20 cellular contexts compared by ENCODE assay signal in genomic region chr10:3659518-3659917, GRCh38.
DNase-seq lines count a peak whose midpoint lies in the region; ATAC-seq and TF ChIP-seq lines count a peak whose summit lies in the region.
"Had no signal": no experiment of that assay in that cellular context is flagged by ENCODE, and none has a peak within 500 bp of the region (broad histone marks: within the 10 kb centered on the region; RNA-seq: fewer than 3 reads in every experiment).

No MANE protein-coding gene starts in this region.

- no peak overlapping the region for H3K4me3 Mint-ChIP-seq in endodermal cell
- H3K4me3 Mint-ChIP-seq: B cell; CD4-positive, CD25-positive, alpha-beta regulatory T cell; CD8-positive, alpha-beta T cell had no signal

- no peak for TF ChIP-seq CTCF in endodermal cell (conservative IDR thresholded peaks at IDR 0.05)
- TF ChIP-seq CTCF in osteoblast (IDR thresholded peaks at IDR 0.05; ENCODE audit: extremely low read depth, low read depth, low read length) = no peak
- TF ChIP-seq CTCF in upper lobe of left lung (IDR thresholded peaks at IDR 0.05) = no peak

- H2BK120ac ChIP-seq in trophoblast cell (ENCODE audit: insufficient read depth, low read length, poor library complexity) = peak overlapping the region; percentile 64

- H2BK5ac ChIP-seq in trophoblast cell (ENCODE audit: low read depth, low read length, poor library complexity) = peak overlapping the region; percentile 85

- H3K27me3 ChIP-seq in HUES48 (ENCODE audit: control insufficient read depth, insufficient read depth, low read length) = no peaks in the 10 kb centered on the region
- H3K27me3 ChIP-seq in endodermal cell (ENCODE audit: control insufficient read depth, insufficient read depth, low read length, poor library complexity, severe bottlenecking) = no peaks in the 10 kb centered on the region
- H3K27me3 ChIP-seq in trophoblast cell (ENCODE audit: insufficient read depth, low read length) = no peaks in the 10 kb centered on the region
- H3K27me3 ChIP-seq in osteoblast (ENCODE audit: insufficient read depth, low read length) = no peaks in the 10 kb centered on the region
- no peaks in the 10 kb centered on the region for H3K27me3 ChIP-seq in upper lobe of left lung
- H3K27me3 ChIP-seq: BLaER1 had no signal

- H3K4me1 ChIP-seq in HUES48 (ENCODE audit: control insufficient read depth, insufficient read depth, low read length) (peaks cover 9% of the 10 kb centered on the region; the same call in 1 of the 2 replicates), endodermal cell (ENCODE audit: control insufficient read depth, insufficient read depth, low read length) (peaks cover 9% of the 10 kb centered on the region), trophoblast cell (ENCODE audit: control insufficient read depth in 1 of 2, insufficient read depth in 2 of 2, low read length in 2 of 2) (peaks cover 8 to 20% of the 10 kb centered on the region in 2 experiments), osteoblast (ENCODE audit: insufficient read depth, low read length) (peaks cover under 1% of the 10 kb centered on the region), upper lobe of left lung (no peaks in the 10 kb centered on the region)

- H3K27ac ChIP-seq in HUES48 (ENCODE audit: low read depth, low read length) (peak overlapping the region; percentile 72), endodermal cell (ENCODE audit: low read depth, low read length) (no peak overlapping the region), trophoblast cell (ENCODE audit: low read depth, low read length) (peak overlapping the region; percentile 42), osteoblast (ENCODE audit: low read depth, low read length) (no peak overlapping the region), upper lobe of left lung (no peak overlapping the region)
- H3K27ac ChIP-seq: 22Rv1, BLaER1, C4-2B had no signal

- H3K27ac Mint-ChIP-seq in endodermal cell = peak overlapping the region; percentile 94
- H3K27ac Mint-ChIP-seq: B cell; CD8-positive, alpha-beta T cell had no signal

- H3K79me1 ChIP-seq in trophoblast cell (ENCODE audit: low read length) = peaks cover 11% of the 10 kb centered on the region

- no peak for ATAC-seq in GM18505 (IDR thresholded peaks at IDR 0.05; ENCODE audit: unreplicated experiment)
- no peak for ATAC-seq in upper lobe of left lung (ENCODE audit: low FRiP score in 2 of 2)
- ATAC-seq: CD8-positive, alpha-beta T cell; HCT116 had no signal

- H3K18ac ChIP-seq in trophoblast cell (ENCODE audit: low read length) = no peak overlapping the region

- peak overlapping the region; percentile 58 for H4K91ac ChIP-seq in trophoblast cell (ENCODE audit: low read depth, low read length)

- no peak overlapping the region for H4K8ac ChIP-seq in trophoblast cell (ENCODE audit: low read depth, low read length)

- H2AFZ ChIP-seq in trophoblast cell (ENCODE audit: insufficient read depth, low read length, poor library complexity) = no peak overlapping the region
- H2AFZ ChIP-seq in osteoblast (ENCODE audit: low read length) = no peak overlapping the region

- no peak overlapping the region for H3K14ac ChIP-seq in trophoblast cell (ENCODE audit: low read length)

- H3K79me2 ChIP-seq in trophoblast cell (ENCODE audit: control insufficient read depth, insufficient read depth, low read length, poor library complexity) (no peaks in the 10 kb centered on the region), osteoblast (ENCODE audit: insufficient read depth, low read length) (no peaks in the 10 kb centered on the region)

- H3K4me1 Mint-ChIP-seq in endodermal cell = peaks cover 36% of the 10 kb centered on the region

- no peak for TF ChIP-seq EP300 in upper lobe of left lung (IDR thresholded peaks at IDR 0.05)

- H2AK5ac ChIP-seq in trophoblast cell (ENCODE audit: low read length) = peak overlapping the region; percentile 49

- TF ChIP-seq POLR2A in GM18505 (IDR thresholded peaks at IDR 0.05; ENCODE audit: borderline replicate concordance, extremely low read depth, insufficient read depth, insufficient read length) (no peak), upper lobe of left lung (IDR thresholded peaks at IDR 0.05) (no peak)

- H4K20me1 ChIP-seq in osteoblast (ENCODE audit: insufficient read depth, low read length) = no peaks in the 10 kb centered on the region
- H4K20me1 ChIP-seq: BLaER1 had no signal

- DNase-seq in NCI-H146 (lab: John Stamatoyannopoulos, UW) = peak; percentile 48
- DNase-seq in NCI-H146 treated with DMSO at 0.1 percent for 48 hours (lab: John Stamatoyannopoulos, UW; ENCODE audit: unreplicated experiment) = no peak
- DNase-seq in endodermal cell = no peak
- peak; percentile 72 to 92 for DNase-seq in trophoblast cell
- DNase-seq in osteoblast (ENCODE audit: insufficient read length, low spot score, missing footprints) = no peak
- no peak for DNase-seq in upper lobe of left lung
- DNase-seq: CD4-positive, CD25-positive, alpha-beta regulatory T cell; CD8-positive, alpha-beta T cell; DMS 273 treated with DMSO at 0.1 percent for 48 hours; DMS79; EL; GF-D8; H7 had no signal

- H3K9me3 ChIP-seq in HUES48 (ENCODE audit: control insufficient read depth, insufficient read depth, low read length) (peaks cover 9% of the 10 kb centered on the region; the same call in 1 of the 2 replicates), endodermal cell (ENCODE audit: control insufficient read depth, low read length) (peaks cover 17% of the 10 kb centered on the region), trophoblast cell (ENCODE audit: insufficient read depth, low read depth, low read length) (peaks cover 4% of the 10 kb centered on the region), osteoblast (ENCODE audit: low read depth, low read length) (no peaks in the 10 kb centered on the region), upper lobe of left lung (no peaks in the 10 kb centered on the region)
- H3K9me3 ChIP-seq: BLaER1 had no signal

- H3K36me3 Mint-ChIP-seq in endodermal cell (ENCODE audit: low read depth) = peaks cover 2% of the 10 kb centered on the region
- H3K36me3 Mint-ChIP-seq: CD4-positive, CD25-positive, alpha-beta regulatory T cell; CD8-positive, alpha-beta T cell had no signal

- H3K23ac ChIP-seq in trophoblast cell (ENCODE audit: low read length) = no peak overlapping the region

- no peak overlapping the region for H3K4me2 ChIP-seq in trophoblast cell (ENCODE audit: low read length)
- H3K4me2 ChIP-seq in osteoblast (ENCODE audit: insufficient read depth, low read length) = no peak overlapping the region
- H3K4me2 ChIP-seq: BLaER1 had no signal

- H3K9ac ChIP-seq in HUES48 (ENCODE audit: low read depth, low read length) (no peak overlapping the region), endodermal cell (ENCODE audit: extremely low read depth, low read length, poor library complexity, severe bottlenecking) (peak overlapping the region; percentile 36), trophoblast cell (ENCODE audit: low read length) (no peak overlapping the region)
- H3K9ac ChIP-seq: BLaER1 had no signal

- H4K12ac ChIP-seq in trophoblast cell (ENCODE audit: low read depth, low read length) = no peak overlapping the region

- H3K9me3 Mint-ChIP-seq in endodermal cell = peaks cover 21% of the 10 kb centered on the region
- H3K9me3 Mint-ChIP-seq: CD8-positive, alpha-beta T cell had no signal

- H3K36me3 ChIP-seq in HUES48 (ENCODE audit: control insufficient read depth, insufficient read depth, low read length) = no peaks in the 10 kb centered on the region
- no peaks in the 10 kb centered on the region for H3K36me3 ChIP-seq in endodermal cell (ENCODE audit: control insufficient read depth, insufficient read depth, low read length)
- no peaks in the 10 kb centered on the region for H3K36me3 ChIP-seq in trophoblast cell (ENCODE audit: control insufficient read depth in 1 of 2, insufficient read depth in 2 of 2, low read length in 2 of 2)
- no peaks in the 10 kb centered on the region for H3K36me3 ChIP-seq in osteoblast (ENCODE audit: insufficient read depth, low read length)
- H3K36me3 ChIP-seq in upper lobe of left lung = no peaks in the 10 kb centered on the region
- H3K36me3 ChIP-seq: BLaER1 had no signal

- WGBS in endodermal cell (ENCODE audit: insufficient coverage in 1 of 2, insufficient read length in 1 of 2), 2 experiments = 59 to 73% methylated on average over 3 of the region's 3 CpGs
- no CpG with 5 or more reads among the region's 3 CpGs for WGBS in trophoblast cell (ENCODE audit: extremely low coverage, insufficient coverage, insufficient read length)
- WGBS in upper lobe of left lung, 2 donors = 64% methylated on average over 3 of the region's 3 CpGs

- no peak overlapping the region for H3K4me3 ChIP-seq in HUES48 (ENCODE audit: low read depth, low read length)
- peak overlapping the region; percentile 37 for H3K4me3 ChIP-seq in endodermal cell (ENCODE audit: low read length)
- H3K4me3 ChIP-seq in trophoblast cell (ENCODE audit: low read depth, low read length) = no peak overlapping the region
- H3K4me3 ChIP-seq in osteoblast (ENCODE audit: insufficient read depth, low read length) = no peak overlapping the region
- H3K4me3 ChIP-seq in upper lobe of left lung = no peak overlapping the region
- H3K4me3 ChIP-seq: BLaER1 had no signal

- peak overlapping the region; percentile 70 for H2BK12ac ChIP-seq in trophoblast cell (ENCODE audit: low read length)

- no peak overlapping the region for H3K4ac ChIP-seq in trophoblast cell (ENCODE audit: low read depth, low read length)

- peaks cover 3% of the 10 kb centered on the region for H3K27me3 Mint-ChIP-seq in endodermal cell (ENCODE audit: insufficient read depth)
- H3K27me3 Mint-ChIP-seq: B cell had no signal

Comparison
In these comparisons a context has a peak if more than half of its experiments do, and no peak if none do; other contexts are left out.
1. DNase-seq: peak in NCI-H146 (single experiment) and trophoblast cell (2 of 2); none in NCI-H146 treated with DMSO at 0.1 percent for 48 hours (single experiment), endodermal cell (single experiment), osteoblast (single experiment) and upper lobe of left lung (0 of 2).
2. H3K27ac ChIP-seq: peak in HUES48 (single experiment) and trophoblast cell (single experiment); none in endodermal cell (single experiment), osteoblast (single experiment) and upper lobe of left lung (0 of 4).